8 cellular contexts compared by ENCODE assay signal in the genomic region with DNA sequence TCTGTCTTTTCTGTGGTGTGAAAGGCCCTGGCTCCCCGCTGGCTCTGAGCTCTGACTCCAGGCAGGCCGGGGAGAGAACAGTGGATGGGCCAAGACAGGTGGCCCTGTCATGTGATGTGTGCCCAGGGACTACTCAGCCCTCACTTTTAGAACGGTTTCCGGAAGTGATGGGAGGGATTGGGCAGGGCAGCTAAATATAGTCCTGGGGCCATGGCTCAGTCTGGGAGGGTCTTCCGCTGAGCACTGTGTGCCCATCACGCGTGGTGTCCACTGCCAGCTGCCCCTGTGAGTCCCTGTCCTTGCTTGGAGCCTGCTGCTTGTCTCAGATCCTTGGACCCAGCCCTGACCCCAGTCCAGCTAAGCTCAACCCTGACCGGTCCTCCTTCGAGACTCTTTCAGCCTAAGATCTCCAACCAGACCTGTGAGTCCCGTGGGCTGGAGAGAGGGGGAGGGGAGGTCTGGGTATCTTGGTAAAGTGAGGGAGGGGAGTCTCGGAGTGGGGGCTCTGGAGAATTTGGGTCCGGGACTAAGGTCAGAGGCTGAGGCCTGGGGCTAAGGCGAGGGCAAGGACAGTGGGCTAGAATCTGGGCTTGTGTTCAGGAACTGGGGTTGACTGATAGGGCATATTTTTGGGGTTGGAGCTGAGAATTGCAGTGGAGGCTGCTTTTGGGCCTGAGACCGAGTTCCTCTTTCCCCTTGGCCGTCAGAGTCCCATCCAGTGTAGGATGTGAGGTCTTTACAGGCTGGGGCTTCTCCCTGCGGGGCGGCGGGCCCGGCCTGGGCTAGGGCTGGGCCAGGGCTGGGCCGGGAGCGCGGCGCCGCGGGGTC. TPM values are rescaled to one million over a fixed set of nuclear protein-coding genes. Genes with fewer than 3 reads are reported as not detected.
A peak's percentile ranks its signal among the peaks of the same experiment; 100 is the strongest.
DNase-seq lines count a peak whose midpoint lies in the region; ATAC-seq and TF ChIP-seq lines count a peak whose summit lies in the region.

A gene with protein sequence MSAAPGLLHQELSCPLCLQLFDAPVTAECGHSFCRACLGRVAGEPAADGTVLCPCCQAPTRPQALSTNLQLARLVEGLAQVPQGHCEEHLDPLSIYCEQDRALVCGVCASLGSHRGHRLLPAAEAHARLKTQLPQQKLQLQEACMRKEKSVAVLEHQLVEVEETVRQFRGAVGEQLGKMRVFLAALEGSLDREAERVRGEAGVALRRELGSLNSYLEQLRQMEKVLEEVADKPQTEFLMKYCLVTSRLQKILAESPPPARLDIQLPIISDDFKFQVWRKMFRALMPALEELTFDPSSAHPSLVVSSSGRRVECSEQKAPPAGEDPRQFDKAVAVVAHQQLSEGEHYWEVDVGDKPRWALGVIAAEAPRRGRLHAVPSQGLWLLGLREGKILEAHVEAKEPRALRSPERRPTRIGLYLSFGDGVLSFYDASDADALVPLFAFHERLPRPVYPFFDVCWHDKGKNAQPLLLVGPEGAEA (plus strand): TSS at position 243 of the 828 bp plus-strand sequence. CDS start 620 bp downstream, outside the sequence.

- peak; percentile 85 to 92 for ATAC-seq in gastrocnemius medialis

- H3K27ac ChIP-seq in left ventricle myocardium inferior (replicated peaks) (no peak within 1 kb of the TSS), gastrocnemius medialis (peak within 1 kb of the TSS; percentile 99 to 100 (median 100))

- H3K4me3 ChIP-seq in WI38 (ENCODE audit: low read depth, low read length): peak within 1 kb of the TSS; percentile 55
- H3K4me3 ChIP-seq in left ventricle myocardium inferior: peak within 1 kb of the TSS; percentile 71
- H3K4me3 ChIP-seq in gastrocnemius medialis: peak within 1 kb of the TSS; percentile 75 to 82 (median 78)

- peak; percentile 87 to 91 for TF ChIP-seq POLR2A in gastrocnemius medialis (IDR thresholded peaks at IDR 0.05)

- DNase-seq in G401 (ENCODE audit: low spot score): peak; percentile 56
- no peak for DNase-seq in left ventricle myocardium inferior
- DNase-seq in gastrocnemius medialis: peak; percentile 90 to 97
- no peak for DNase-seq in AG08396 (ENCODE audit: low spot score)
- DNase-seq in germinal center (ENCODE audit: low spot score): no peak
- no peak for DNase-seq in amygdala (lab: John Stamatoyannopoulos, UW)
- no peak for DNase-seq in stimulated activated naive CD4-positive, alpha-beta T cell (lab: John Stamatoyannopoulos, UW)

- in situ Hi-C loops in G401 (cut with HindIII; ENCODE audit: low sequenced_read_pairs) (no loop called here), gastrocnemius medialis (cut with MboI; ENCODE audit: low sequenced_read_pairs in 4 of 4) (loop anchor here in 1 of 4 donors (25.0 kb wide), 1 partner anchor 198 kb away; no protein-coding TSS in a partner anchor)

- TF ChIP-seq CTCF in WI38 (IDR thresholded peaks at IDR 0.05; ENCODE audit: low read depth, low read length): no peak
- no peak for TF ChIP-seq CTCF in left ventricle myocardium inferior (IDR thresholded peaks at IDR 0.05; ENCODE audit: borderline replicate concordance)
- peak in 1 of 5 experiments; percentile 3 for TF ChIP-seq CTCF in gastrocnemius medialis (IDR thresholded peaks at IDR 0.05 in 4 of 5, conservative IDR thresholded peaks at IDR 0.05 in 1 of 5)

- H3K27me3 ChIP-seq in left ventricle myocardium inferior (ENCODE audit: low read depth) (peaks cover 52% of the 10 kb centered on the region), gastrocnemius medialis (no peaks in the 10 kb centered on the region)

- no peaks in the 10 kb centered on the region for H3K9me3 ChIP-seq in left ventricle myocardium inferior (replicated peaks)
- no peaks in the 10 kb centered on the region for H3K9me3 ChIP-seq in gastrocnemius medialis

- H3K4me1 ChIP-seq in left ventricle myocardium inferior: peaks cover 27% of the 10 kb centered on the region
- peaks cover 42 to 43% of the 10 kb centered on the region in 2 donors for H3K4me1 ChIP-seq in gastrocnemius medialis

- H3K36me3 ChIP-seq in left ventricle myocardium inferior: no peaks in the 10 kb centered on the region
- H3K36me3 ChIP-seq in gastrocnemius medialis: no peaks in the 10 kb centered on the region

- intact Hi-C loops in left ventricle myocardium inferior (cut with micrococcal nuclease): no loop called here
- intact Hi-C loops in gastrocnemius medialis (cut with DNase I; ENCODE audit: low total_unique reads): loop anchor here (1.0 to 5.0 kb wide), 4 partner anchors 35 to 239 kb away; a partner anchor contains a TSS

RNA-seq across cellular contexts. Expression of the gene that starts here (rescaled TPM):
- not detected in 2 replicates for total RNA-seq in G401 (2014; rRNA removed; shearing (Covaris generic))
- total RNA-seq in left ventricle myocardium inferior (0.91 TPM), gastrocnemius medialis (100 to 1,000 TPM in 2 of 4 donors, 10 to 100 TPM in 2; 76.7 to 101 (median 97.4) TPM)

Comparison
In these comparisons a context has a peak if more than half of its experiments do, and no peak if none do; other contexts are left out.
1. RNA of the gene that starts here (total RNA-seq): 76.7 to 101 TPM in gastrocnemius medialis; 0.91 TPM in left ventricle myocardium inferior (single experiment) and not detected in G401; every median in the first group is over 10 times any median in the second.
2. Peak in DNase-seq in G401; RNA of the gene not detected or under 1 TPM.
3. DNase-seq: peak in gastrocnemius medialis (2 of 2); none in left ventricle myocardium inferior (single experiment), AG08396 (single experiment), germinal center (single experiment), amygdala (0 of 56) and stimulated activated naive CD4-positive, alpha-beta T cell (0 of 6).
4. Peak in every context shown above with its lines, with median percentiles within 50 percentile points of each other: H3K4me3 ChIP-seq.